ENCODE assay signal across 2 cellular contexts in the genomic region with DNA sequence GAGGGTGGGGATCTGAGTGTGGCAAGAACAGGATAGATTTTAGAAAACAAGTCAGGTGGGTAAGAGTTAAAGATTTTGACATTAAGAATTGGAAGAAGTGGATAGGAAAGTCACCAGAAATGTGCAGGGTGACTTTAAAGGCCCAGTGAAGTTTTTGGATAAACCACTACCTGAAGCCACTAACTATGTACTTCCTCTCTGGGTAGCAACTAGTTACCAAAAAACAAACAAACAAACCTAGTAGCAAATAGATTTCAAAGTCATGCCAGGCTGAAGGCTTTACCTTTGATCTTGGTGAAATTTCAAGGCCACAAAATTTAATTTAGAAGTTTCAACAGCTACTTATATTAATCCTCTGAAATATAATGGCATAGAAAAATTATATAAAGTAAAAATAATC.
TF ChIP-seq lines count a peak whose summit lies in the region.

No MANE protein-coding gene starts in this region.

TF ChIP-seq in GM12891, 5 proteins besides CTCF, POLR2A, EP300 and RAD21:
- TF ChIP-seq POU2F2 (IDR thresholded peaks at IDR 0.05; ENCODE audit: low read depth, low read length) (no peak), SPI1 (IDR thresholded peaks at IDR 0.05; ENCODE audit: low read depth, low read length) (0 out of 2 replicates have a peak, but pooled peaks have one; percentile 9), POLR2AphosphoS5 (IDR thresholded peaks at IDR 0.05; ENCODE audit: low read depth, low read length) (no peak), PAX5 (IDR thresholded peaks at IDR 0.05; ENCODE audit: insufficient read depth, low read length, severe bottlenecking) (no peak), TAF1 (IDR thresholded peaks at IDR 0.05; ENCODE audit: low read depth, low read length) (no peak)

TF ChIP-seq in GM12878, 131 proteins besides CTCF, POLR2A, EP300 and RAD21:
- TF ChIP-seq KAT2A (conservative IDR thresholded peaks at IDR 0.05; ENCODE audit: control insufficient read depth, low read depth, low read length) = no peak
- no peak for TF ChIP-seq NFXL1 (IDR thresholded peaks at IDR 0.05; ENCODE audit: borderline replicate concordance)
- TF ChIP-seq RBBP5 (conservative IDR thresholded peaks at IDR 0.05) = no peak
- TF ChIP-seq ESRRA (IDR thresholded peaks at IDR 0.05; ENCODE audit: low read length) = no peak
- TF ChIP-seq, protein P1, sequence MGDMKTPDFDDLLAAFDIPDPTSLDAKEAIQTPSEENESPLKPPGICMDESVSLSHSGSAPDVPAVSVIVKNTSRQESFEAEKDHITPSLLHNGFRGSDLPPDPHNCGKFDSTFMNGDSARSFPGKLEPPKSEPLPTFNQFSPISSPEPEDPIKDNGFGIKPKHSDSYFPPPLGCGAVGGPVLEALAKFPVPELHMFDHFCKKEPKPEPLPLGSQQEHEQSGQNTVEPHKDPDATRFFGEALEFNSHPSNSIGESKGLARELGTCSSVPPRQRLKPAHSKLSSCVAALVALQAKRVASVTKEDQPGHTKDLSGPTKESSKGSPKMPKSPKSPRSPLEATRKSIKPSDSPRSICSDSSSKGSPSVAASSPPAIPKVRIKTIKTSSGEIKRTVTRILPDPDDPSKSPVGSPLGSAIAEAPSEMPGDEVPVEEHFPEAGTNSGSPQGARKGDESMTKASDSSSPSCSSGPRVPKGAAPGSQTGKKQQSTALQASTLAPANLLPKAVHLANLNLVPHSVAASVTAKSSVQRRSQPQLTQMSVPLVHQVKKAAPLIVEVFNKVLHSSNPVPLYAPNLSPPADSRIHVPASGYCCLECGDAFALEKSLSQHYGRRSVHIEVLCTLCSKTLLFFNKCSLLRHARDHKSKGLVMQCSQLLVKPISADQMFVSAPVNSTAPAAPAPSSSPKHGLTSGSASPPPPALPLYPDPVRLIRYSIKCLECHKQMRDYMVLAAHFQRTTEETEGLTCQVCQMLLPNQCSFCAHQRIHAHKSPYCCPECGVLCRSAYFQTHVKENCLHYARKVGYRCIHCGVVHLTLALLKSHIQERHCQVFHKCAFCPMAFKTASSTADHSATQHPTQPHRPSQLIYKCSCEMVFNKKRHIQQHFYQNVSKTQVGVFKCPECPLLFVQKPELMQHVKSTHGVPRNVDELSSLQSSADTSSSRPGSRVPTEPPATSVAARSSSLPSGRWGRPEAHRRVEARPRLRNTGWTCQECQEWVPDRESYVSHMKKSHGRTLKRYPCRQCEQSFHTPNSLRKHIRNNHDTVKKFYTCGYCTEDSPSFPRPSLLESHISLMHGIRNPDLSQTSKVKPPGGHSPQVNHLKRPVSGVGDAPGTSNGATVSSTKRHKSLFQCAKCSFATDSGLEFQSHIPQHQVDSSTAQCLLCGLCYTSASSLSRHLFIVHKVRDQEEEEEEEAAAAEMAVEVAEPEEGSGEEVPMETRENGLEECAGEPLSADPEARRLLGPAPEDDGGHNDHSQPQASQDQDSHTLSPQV (IDR thresholded peaks at IDR 0.05) = no peak
- no peak for TF ChIP-seq ZZZ3 (IDR thresholded peaks at IDR 0.05; ENCODE audit: control insufficient read depth, insufficient read length, low read depth)
- TF ChIP-seq EZH2 (IDR thresholded peaks at IDR 0.05; ENCODE audit: borderline replicate concordance, control insufficient read depth, low read depth, low read length) = no peak
- TF ChIP-seq TAF1 (IDR thresholded peaks at IDR 0.05; ENCODE audit: borderline replicate concordance, low read depth, low read length) = no peak
- no peak for TF ChIP-seq KDM1A (IDR thresholded peaks at IDR 0.05; ENCODE audit: borderline replicate concordance)
- TF ChIP-seq SMAD5 (IDR thresholded peaks at IDR 0.05; ENCODE audit: low read depth) = no peak
- TF ChIP-seq CREB1 (IDR thresholded peaks at IDR 0.05; ENCODE audit: low read depth) = no peak
- TF ChIP-seq IRF4 (IDR thresholded peaks at IDR 0.05; ENCODE audit: low read depth, low read length) = no peak
- no peak for TF ChIP-seq GABPA (IDR thresholded peaks at IDR 0.05; ENCODE audit: low read depth)
- TF ChIP-seq STAT3 (IDR thresholded peaks at IDR 0.05; ENCODE audit: low read depth, low read length) = no peak
- TF ChIP-seq, protein P2, sequence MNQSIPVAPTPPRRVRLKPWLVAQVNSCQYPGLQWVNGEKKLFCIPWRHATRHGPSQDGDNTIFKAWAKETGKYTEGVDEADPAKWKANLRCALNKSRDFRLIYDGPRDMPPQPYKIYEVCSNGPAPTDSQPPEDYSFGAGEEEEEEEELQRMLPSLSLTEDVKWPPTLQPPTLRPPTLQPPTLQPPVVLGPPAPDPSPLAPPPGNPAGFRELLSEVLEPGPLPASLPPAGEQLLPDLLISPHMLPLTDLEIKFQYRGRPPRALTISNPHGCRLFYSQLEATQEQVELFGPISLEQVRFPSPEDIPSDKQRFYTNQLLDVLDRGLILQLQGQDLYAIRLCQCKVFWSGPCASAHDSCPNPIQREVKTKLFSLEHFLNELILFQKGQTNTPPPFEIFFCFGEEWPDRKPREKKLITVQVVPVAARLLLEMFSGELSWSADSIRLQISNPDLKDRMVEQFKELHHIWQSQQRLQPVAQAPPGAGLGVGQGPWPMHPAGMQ (IDR thresholded peaks at IDR 0.05; ENCODE audit: borderline replicate concordance) = no peak
